In genomic region chr4:38889143-38889542, GRCh38 we compare ENCODE assay signal across 8 cellular contexts. TPM values are rescaled to one million over a fixed set of nuclear protein-coding genes. Genes with fewer than 3 reads are reported as not detected.
DNase-seq lines count a peak whose midpoint lies in the region; ATAC-seq, FAIRE-seq and TF ChIP-seq lines count a peak whose summit lies in the region.

No MANE protein-coding gene starts in this region.

- H3K4me1 ChIP-seq in adipocyte (ENCODE audit: control insufficient read depth, insufficient read depth, low read length) (peaks cover 25% of the 10 kb centered on the region), liver (ENCODE audit: control insufficient read depth in 4 of 4, insufficient read depth in 4 of 4, low read length in 3 of 4) (peaks cover 0 to 21% (median 15%) of the 10 kb centered on the region in 4 donors)

- ATAC-seq in HG02610 (IDR thresholded peaks at IDR 0.05; ENCODE audit: unreplicated experiment) = peak; percentile 66

- no peak for TF ChIP-seq CTCF in liver (IDR thresholded peaks at IDR 0.05; ENCODE audit: low read depth, low read length, missing input control)
- TF ChIP-seq CTCF in D721Med (IDR thresholded peaks at IDR 0.05; ENCODE audit: insufficient read depth, missing control alignments) = no peak

- H3K36me3 ChIP-seq in adipocyte (ENCODE audit: control insufficient read depth, insufficient read depth, low read length, severe bottlenecking) = peaks cover 33% of the 10 kb centered on the region
- peaks cover 0 to 14% (median 2%) of the 10 kb centered on the region in 4 donors for H3K36me3 ChIP-seq in liver (ENCODE audit: control insufficient read depth in 4 of 4, insufficient read depth in 3 of 4, low read depth in 1 of 4, low read length in 3 of 4)

- FAIRE-seq in D721Med (lab: Jason Lieb, UNC) = no peak

- H3K9me3 ChIP-seq in adipocyte (ENCODE audit: control insufficient read depth, low read length) = no peaks in the 10 kb centered on the region
- H3K9me3 ChIP-seq in liver (ENCODE audit: control insufficient read depth in 4 of 4, low read length in 3 of 4) = no peaks in the 10 kb centered on the region

- WGBS in liver = 95% methylated on average over 1 of the region's 1 CpG

- no peak for TF ChIP-seq RAD21 in liver (IDR thresholded peaks at IDR 0.05)

- peak overlapping the region in 1 of 2 donors; percentile 43 for H3K27ac ChIP-seq in liver (ENCODE audit: low read depth in 1 of 2, low read length in 2 of 2)

- DNase-seq in Ammon's horn (ENCODE audit: low spot score) (peak; percentile 63), adipocyte (ENCODE audit: low read depth) (peak; percentile 93), D721Med (ENCODE audit: insufficient read length, low spot score) (no peak), SIG-M5 treated with dmso at 0.1 percent for 504 hours (lab: John Stamatoyannopoulos, UW; ENCODE audit: unreplicated experiment) (no peak), cerebellar nuclear complex (lab: John Stamatoyannopoulos, UW) (no peak), occipital lobe (lab: John Stamatoyannopoulos, UW) (no peak)

- peak overlapping the region; percentile 57 for H3K9ac ChIP-seq in adipocyte (ENCODE audit: low read length)
- H3K9ac ChIP-seq in liver (ENCODE audit: low read depth in 1 of 2, low read length in 2 of 2) = no peak overlapping the region

- peak overlapping the region; percentile 49 for H3K4me3 ChIP-seq in adipocyte (ENCODE audit: low read length)
- H3K4me3 ChIP-seq in liver (ENCODE audit: low read depth in 1 of 3, low read length in 3 of 3) = no peak overlapping the region

- H3K27me3 ChIP-seq in adipocyte (replicated peaks; ENCODE audit: control insufficient read depth, insufficient read depth, low read length) (no peaks in the 10 kb centered on the region), liver (ENCODE audit: control insufficient read depth in 4 of 4, insufficient read depth in 4 of 4, low read length in 3 of 4) (no peaks in the 10 kb centered on the region)

TF ChIP-seq in liver, 16 proteins besides CTCF, POLR2A, EP300 and RAD21:
- no peak for TF ChIP-seq HNF4A (conservative IDR thresholded peaks at IDR 0.05)
- TF ChIP-seq RXRA (IDR thresholded peaks at IDR 0.05) = peak in 1 of 2 donors; percentile 5
- TF ChIP-seq JUND (IDR thresholded peaks at IDR 0.05) = peak; percentile 86 to 93

RNA-seq across cellular contexts. Expression of gene FAM114A1, which starts 21.5 kb away (rescaled TPM):
- total RNA-seq in liver (100 to 1,000 TPM in 1 of 2 donors, 10 to 100 TPM in 1; 22.1 to 108 TPM), occipital lobe (10.9 TPM)
- 10 to 100 TPM; 35.7 to 72.0 TPM for polyA plus RNA-seq in liver

RNA-seq across cellular contexts. Expression of gene TLR6, which starts 32.5 kb away (rescaled TPM):
- 1 to 10 TPM; 1.9 to 2.1 TPM for total RNA-seq in liver
- under 1 TPM; 0.26 to 0.66 TPM for polyA plus RNA-seq in liver
- 1.9 TPM for total RNA-seq in occipital lobe

Comparison
In these comparisons a context has a peak if more than half of its experiments do, and no peak if none do; other contexts are left out.
1. DNase-seq: peak in Ammon's horn (single experiment) and adipocyte (single experiment); none in D721Med (single experiment), SIG-M5 treated with dmso at 0.1 percent for 504 hours (single experiment), cerebellar nuclear complex (0 of 2) and occipital lobe (single experiment).